8 cellular contexts compared by ENCODE assay signal in genomic region chr11:14907411-14908213, GRCh38. TPM values are rescaled to one million over a fixed set of nuclear protein-coding genes. Genes with fewer than 3 reads are reported as not detected.
A peak's percentile ranks its signal among the peaks of the same experiment; 100 is the strongest.
DNase-seq lines count a peak whose midpoint lies in the region; ATAC-seq and TF ChIP-seq lines count a peak whose summit lies in the region.

No MANE protein-coding gene starts in this region.

- H2AFZ ChIP-seq in GM23248 = 0 out of 2 replicates have a peak overlapping the region, but pooled peaks have one; percentile 26

- no peaks in the 10 kb centered on the region for H3K36me3 Mint-ChIP-seq in activated naive CD4-positive, alpha-beta T cell treated with anti-CD3 and anti-CD28 coated beads for 36 hours (ENCODE audit: low read depth)

- H3K9me3 ChIP-seq in GM23248 (ENCODE audit: low read depth) (no peaks in the 10 kb centered on the region), SK-N-MC (ENCODE audit: low read depth, low read length) (no peaks in the 10 kb centered on the region), heart right ventricle (no peaks in the 10 kb centered on the region), gastrocnemius medialis (no peaks in the 10 kb centered on the region)

- DNase-seq in EL (peak; percentile 36), GM23248 (peak; percentile 69), LNCaP clone FGC (ENCODE audit: low read depth) (peak; percentile 32), SK-N-MC (ENCODE audit: low read depth, low spot score) (no peak), heart right ventricle (peak; percentile 64 to 83), gastrocnemius medialis (peak in 1 of 2 donors; percentile 46), RKO (ENCODE audit: low spot score) (no peak)
- DNase-seq in activated naive CD4-positive, alpha-beta T cell treated with anti-CD3 and anti-CD28 coated beads for 36 hours = peak; percentile 94

- no peak overlapping the region for H3K4me2 ChIP-seq in GM23248 (ENCODE audit: unreplicated experiment)

- H3K36me3 ChIP-seq in GM23248 (ENCODE audit: low read depth) = no peaks in the 10 kb centered on the region
- H3K36me3 ChIP-seq in SK-N-MC (ENCODE audit: insufficient read depth, low read length) = no peaks in the 10 kb centered on the region; the same call in 1 of the 2 replicates
- H3K36me3 ChIP-seq in heart right ventricle = no peaks in the 10 kb centered on the region
- no peaks in the 10 kb centered on the region for H3K36me3 ChIP-seq in gastrocnemius medialis

- H3K79me2 ChIP-seq in GM23248 (ENCODE audit: insufficient read depth) = no peaks in the 10 kb centered on the region

- ATAC-seq in heart right ventricle (peak; percentile 40 to 75 (median 72)), gastrocnemius medialis (peak in 1 of 2 donors; percentile 66)

- H3K27ac Mint-ChIP-seq in activated naive CD4-positive, alpha-beta T cell treated with anti-CD3 and anti-CD28 coated beads for 36 hours = no peak overlapping the region

- no peaks in the 10 kb centered on the region for H3K9me2 ChIP-seq in GM23248 (ENCODE audit: insufficient read depth)

- H3K4me3 ChIP-seq in GM23248 (no peak overlapping the region), LNCaP clone FGC (ENCODE audit: low read depth, low read length) (no peak overlapping the region), SK-N-MC (peak overlapping the region; percentile 70), heart right ventricle (no peak overlapping the region), gastrocnemius medialis (no peak overlapping the region)

- intact Hi-C loops in activated naive CD4-positive, alpha-beta T cell treated with anti-CD3 and anti-CD28 coated beads for 36 hours (cut with micrococcal nuclease) = loop anchor here (1.0 to 10.0 kb wide), 9 partner anchors 67 to 1133 kb away; no protein-coding TSS in a partner anchor
- intact Hi-C loops in heart right ventricle (cut with DNase I) = loop anchor here (2.0 to 10.0 kb wide), 10 partner anchors 113 to 373 kb away; partner anchors contain the start of gene PDE3B (in 2 of the 10)
- intact Hi-C loops in gastrocnemius medialis (cut with DNase I; ENCODE audit: low total_unique reads) = loop anchor here (1.0 to 2.0 kb wide), 3 partner anchors 117 to 301 kb away; no protein-coding TSS in a partner anchor

- WGBS in GM23248 (ENCODE audit: low coverage in 1 of 2, low lambda C conversion rate in 2 of 2, missing lambda C conversion rate in 2 of 2), 2 experiments = 21 to 22% methylated on average over 13 of the region's 13 CpGs
- WGBS in heart right ventricle, 2 donors = 32 to 33% methylated on average over 13 of the region's 13 CpGs

- no peaks in the 10 kb centered on the region; the same call in 1 of the 2 replicates for H3K4me1 ChIP-seq in GM23248 (ENCODE audit: insufficient read depth)
- peaks cover 0 to 19% (median 12%) of the 10 kb centered on the region in 9 donors for H3K4me1 ChIP-seq in heart right ventricle
- peaks cover 9% of the 10 kb centered on the region in 2 donors for H3K4me1 ChIP-seq in gastrocnemius medialis

- peaks cover 13% of the 10 kb centered on the region for H3K27me3 ChIP-seq in GM23248 (replicated peaks; ENCODE audit: insufficient read depth)
- H3K27me3 ChIP-seq in heart right ventricle = peaks cover 0 to 8% (median 0%) of the 10 kb centered on the region in 7 donors
- H3K27me3 ChIP-seq in gastrocnemius medialis = peaks cover 0 to 12% (median 0%) of the 10 kb centered on the region in 3 donors

- in situ Hi-C loops in GM23248 (cut with MboI) (loop anchor here (25.0 kb wide), 1 partner anchor 370 kb away; no protein-coding TSS in a partner anchor), gastrocnemius medialis (cut with MboI; ENCODE audit: low sequenced_read_pairs in 4 of 4) (loop anchor here in 3 of 4 donors (25.0 kb wide), 2 partner anchors 120 to 180 kb away; no protein-coding TSS in a partner anchor)

- H4K20me1 ChIP-seq in GM23248 (ENCODE audit: insufficient read depth) = no peaks in the 10 kb centered on the region

- H3F3A ChIP-seq in GM23248 (ENCODE audit: insufficient read depth) = peaks cover 8% of the 10 kb centered on the region

- H3K9me3 Mint-ChIP-seq in activated naive CD4-positive, alpha-beta T cell treated with anti-CD3 and anti-CD28 coated beads for 36 hours = no peaks in the 10 kb centered on the region

- H3K4me3 Mint-ChIP-seq in activated naive CD4-positive, alpha-beta T cell treated with anti-CD3 and anti-CD28 coated beads for 36 hours = no peak overlapping the region

- peaks cover 39% of the 10 kb centered on the region for H3K4me1 Mint-ChIP-seq in activated naive CD4-positive, alpha-beta T cell treated with anti-CD3 and anti-CD28 coated beads for 36 hours (ENCODE audit: low read depth)

- TF ChIP-seq CTCF in LNCaP clone FGC (IDR thresholded peaks at IDR 0.05; ENCODE audit: control insufficient read depth, extremely low read depth, insufficient read depth) (peak; percentile 94), heart right ventricle (IDR thresholded peaks at IDR 0.05) (peak; percentile 52 to 90 (median 76)), gastrocnemius medialis (IDR thresholded peaks at IDR 0.05 in 4 of 5, conservative IDR thresholded peaks at IDR 0.05 in 1 of 5) (peak; percentile 23 to 69 (median 49))

- CTCF ChIA-PET in activated naive CD4-positive, alpha-beta T cell treated with anti-CD3 and anti-CD28 coated beads for 36 hours (lab: Charles Lee) = interaction anchor here (0.5 to 8.3 kb wide), 111 partner anchors 10 to 656 kb away, joined by 3 to 181 read pairs (median 4); partner anchors contain the start of genes CALCB, COPB1, CYP2R1 and PDE3B

- no peak for TF ChIP-seq POLR2A in gastrocnemius medialis (IDR thresholded peaks at IDR 0.05)

- H3K9ac ChIP-seq in GM23248 (no peak overlapping the region), SK-N-MC (ENCODE audit: insufficient read length) (peak overlapping the region; percentile 54)

- H3K27me3 Mint-ChIP-seq in activated naive CD4-positive, alpha-beta T cell treated with anti-CD3 and anti-CD28 coated beads for 36 hours (ENCODE audit: low read depth) = no peaks in the 10 kb centered on the region

- H3K27ac ChIP-seq in GM23248 = no peak overlapping the region
- H3K27ac ChIP-seq in SK-N-MC = peak overlapping the region; percentile 94
- no peak overlapping the region for H3K27ac ChIP-seq in heart right ventricle
- no peak overlapping the region for H3K27ac ChIP-seq in gastrocnemius medialis

RNA-seq across cellular contexts. Expression of gene CYP2R1, which starts 15.6 kb away (rescaled TPM):
- 8.2 and 25.7 TPM in 2 replicates for total RNA-seq in GM23248 (2014; rRNA removed; shearing (Covaris generic))
- polyA plus RNA-seq in GM23248 (2016; fragmentation: Nextera tagmentation; extraction: Ambion mirVana) (4.2 and 5.3 TPM in 2 replicates), heart right ventricle (10 to 100 TPM; 11.3 to 34.6 TPM)
- 10 to 100 TPM; 12.0 to 12.6 TPM for total RNA-seq in activated naive CD4-positive, alpha-beta T cell treated with anti-CD3 and anti-CD28 coated beads for 36 hours
- total RNA-seq in heart right ventricle (1 to 10 TPM; 4.6 to 7.3 (median 6.3) TPM), gastrocnemius medialis (1 to 10 TPM; 4.6 to 9.2 (median 4.8) TPM)

Comparison
In these comparisons a context has a peak if more than half of its experiments do, and no peak if none do; other contexts are left out.
1. DNase-seq: peak in EL (single experiment), GM23248 (single experiment), LNCaP clone FGC (single experiment), activated naive CD4-positive, alpha-beta T cell treated with anti-CD3 and anti-CD28 coated beads for 36 hours (single experiment) and heart right ventricle (2 of 2); none in SK-N-MC (single experiment) and RKO (single experiment).
2. Peak in every context shown above with its lines, with median percentiles within 50 percentile points of each other: CTCF ChIP-seq.